ENCODE assay signal across 35 cellular contexts in the genomic region with DNA sequence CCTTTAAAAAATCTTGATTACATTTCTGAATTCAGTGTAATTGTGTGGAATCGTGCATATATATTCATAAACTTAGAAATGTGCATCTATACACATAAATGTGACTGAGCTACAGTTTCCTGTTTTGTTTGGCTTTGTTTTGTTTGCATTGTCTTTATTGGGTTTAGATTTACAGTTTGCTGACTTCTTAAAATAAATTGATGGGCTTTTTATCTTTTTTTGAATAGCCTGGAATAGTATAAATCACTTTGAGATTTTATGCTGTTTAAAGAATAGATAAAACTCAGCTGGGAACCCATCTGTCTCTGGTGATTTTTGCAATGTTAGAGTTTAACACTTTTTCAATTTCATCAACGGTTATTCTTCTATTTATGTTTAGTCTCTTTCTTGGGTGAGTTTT.
DNase-seq lines count a peak whose midpoint lies in the region; ATAC-seq and TF ChIP-seq lines count a peak whose summit lies in the region.
"Had no signal": no experiment of that assay in that cellular context is flagged by ENCODE, and none has a peak within 500 bp of the region (broad histone marks: within the 10 kb centered on the region; RNA-seq: fewer than 3 reads in every experiment).

No MANE protein-coding gene starts in this region.

- peak overlapping the region in 2 of 3 experiments; percentile 15 for H3K27ac Mint-ChIP-seq in nephron
- no peak overlapping the region for H3K27ac Mint-ChIP-seq in stimulated activated effector memory CD8-positive, alpha-beta T cell treated with anti-CD3 and anti-CD28 coated beads, Interleukin-12 subunit alpha, Interleukin-12 subunit beta, amount 100 ng/mL, for 72 hours
- H3K27ac Mint-ChIP-seq: B cell; CD14-positive monocyte; CD4-positive, alpha-beta memory T cell; CD4-positive, alpha-beta T cell; CD4-positive, CD25-positive, alpha-beta regulatory T cell; CD8-positive, alpha-beta memory T cell; CD8-positive, alpha-beta T cell had no signal

- H3K4me3 Mint-ChIP-seq in nephron, result no peak overlapping the region
- H3K4me3 Mint-ChIP-seq in stimulated activated effector memory CD8-positive, alpha-beta T cell treated with anti-CD3 and anti-CD28 coated beads, Interleukin-12 subunit alpha, Interleukin-12 subunit beta, amount 100 ng/mL, for 72 hours, result no peak overlapping the region
- H3K4me3 Mint-ChIP-seq: B cell; CD14-positive monocyte; CD4-positive, alpha-beta memory T cell; CD4-positive, alpha-beta T cell; CD4-positive, CD25-positive, alpha-beta regulatory T cell; CD8-positive, alpha-beta T cell had no signal

- no peaks in the 10 kb centered on the region for H3K9me3 Mint-ChIP-seq in nephron
- no peaks in the 10 kb centered on the region for H3K9me3 Mint-ChIP-seq in stimulated activated effector memory CD8-positive, alpha-beta T cell treated with anti-CD3 and anti-CD28 coated beads, Interleukin-12 subunit alpha, Interleukin-12 subunit beta, amount 100 ng/mL, for 72 hours
- H3K9me3 Mint-ChIP-seq: CD14-positive monocyte; CD4-positive, alpha-beta memory T cell; CD4-positive, alpha-beta T cell; CD4-positive, CD25-positive, alpha-beta regulatory T cell; CD8-positive, alpha-beta T cell had no signal

- H3K36me3 Mint-ChIP-seq in nephron (ENCODE audit: low read depth), result no peaks in the 10 kb centered on the region
- no peaks in the 10 kb centered on the region for H3K36me3 Mint-ChIP-seq in stimulated activated effector memory CD8-positive, alpha-beta T cell treated with anti-CD3 and anti-CD28 coated beads, Interleukin-12 subunit alpha, Interleukin-12 subunit beta, amount 100 ng/mL, for 72 hours
- H3K36me3 Mint-ChIP-seq: CD14-positive monocyte; CD4-positive, alpha-beta memory T cell; CD4-positive, CD25-positive, alpha-beta regulatory T cell; CD8-positive, alpha-beta memory T cell; CD8-positive, alpha-beta T cell had no signal

- no peak for ATAC-seq in HG03280 (IDR thresholded peaks at IDR 0.05; ENCODE audit: unreplicated experiment)
- ATAC-seq in stimulated activated effector memory CD8-positive, alpha-beta T cell treated with anti-CD3 and anti-CD28 coated beads, Interleukin-12 subunit alpha, Interleukin-12 subunit beta, amount 100 ng/mL, for 72 hours, result no peak
- ATAC-seq: A549; CD8-positive, alpha-beta T cell had no signal

- TF ChIP-seq CTCF in HEK293 (tag by site-specific recombination; IDR thresholded peaks at IDR 0.05), result no peak
- no peak for TF ChIP-seq CTCF in nephron (IDR thresholded peaks at IDR 0.05; ENCODE audit: unreplicated experiment in 3 of 3)

- no peak overlapping the region for H3K4me3 ChIP-seq in HEK293 (ENCODE audit: low read depth, low read length)
- H3K4me3 ChIP-seq: A549; BLaER1; BLaER1 treated with 17β-estradiol and CSF1 and Interleukin-3, amounts not matched to agents 10 nM and 100 nM had no signal

- no peaks in the 10 kb centered on the region for H3K36me3 ChIP-seq in HEK293 (ENCODE audit: control insufficient read depth in 2 of 2, insufficient read depth in 1 of 2, low read length in 2 of 2)
- H3K36me3 ChIP-seq: BE2C; BLaER1; BLaER1 treated with 17β-estradiol and CSF1 and Interleukin-3, amounts not matched to agents 10 nM and 100 nM had no signal

- POLR2A ChIA-PET in HEK293 (lab: Yijun Ruan, JAX) (no interaction called here), HEK293T (lab: Yijun Ruan, JAX) (no interaction called here)

- H3K27ac ChIP-seq in HEK293 (ENCODE audit: extremely low read depth, low read depth, low read length), result no peak overlapping the region
- H3K27ac ChIP-seq: 22Rv1; A549; BLaER1; BLaER1 treated with 17β-estradiol and CSF1 and Interleukin-3, amounts not matched to agents 10 nM and 100 nM; C4-2B had no signal

- CTCF ChIA-PET in HEK293 (lab: Yijun Ruan, JAX) (interaction anchor here (0.6 kb wide), 1 partner anchor 590 kb away, joined by 4 read pairs; no protein-coding TSS in a partner anchor), HEK293T (lab: Yijun Ruan, JAX) (no interaction called here)

- H3K27me3 Mint-ChIP-seq in nephron (ENCODE audit: low read depth), result no peaks in the 10 kb centered on the region

- no peaks in the 10 kb centered on the region for H3K4me1 Mint-ChIP-seq in nephron
- no peaks in the 10 kb centered on the region for H3K4me1 Mint-ChIP-seq in stimulated activated effector memory CD8-positive, alpha-beta T cell treated with anti-CD3 and anti-CD28 coated beads, Interleukin-12 subunit alpha, Interleukin-12 subunit beta, amount 100 ng/mL, for 72 hours
- H3K4me1 Mint-ChIP-seq: B cell; CD14-positive monocyte; CD4-positive, alpha-beta memory T cell; CD4-positive, CD25-positive, alpha-beta regulatory T cell; CD8-positive, alpha-beta memory T cell had no signal

- no peak for DNase-seq in HEK293T (ENCODE audit: extremely low spot score)
- peak; percentile 15 for DNase-seq in left kidney (ENCODE audit: low read depth, low spot score)
- DNase-seq in NCI-H1048 (lab: John Stamatoyannopoulos, UW), result no peak
- DNase-seq in stimulated activated effector memory CD8-positive, alpha-beta T cell treated with anti-CD3 and anti-CD28 coated beads, Interleukin-12 subunit alpha, Interleukin-12 subunit beta, amount 100 ng/mL, for 72 hours (ENCODE audit: low spot score in 2 of 2), result no peak
- no peak for DNase-seq in NCI-H1417 treated with DMSO at 0.1 percent for 48 hours (lab: John Stamatoyannopoulos, UW)
- DNase-seq: 8988T; ACHN; AML-193; BE2C; C1 segment of cervical spinal cord; Caco-2; Calu3; CD4-positive, alpha-beta memory T cell; CD4-positive, alpha-beta T cell; CD4-positive, CD25-positive, alpha-beta regulatory T cell; CD8-positive, alpha-beta memory T cell; CD8-positive, alpha-beta T cell; COR-L47; DMS 273 treated with DMSO at 0.1 percent for 48 hours; DMS153; DMS53; DMS79; DMS79 treated with DMSO at 0.1 percent for 48 hours; DND-41; EL had no signal

- peaks cover 4% of the 10 kb centered on the region for H3K4me1 ChIP-seq in HEK293 (ENCODE audit: control insufficient read depth, insufficient read depth, low read length)
- H3K4me1 ChIP-seq: A549; BE2C; BLaER1; BLaER1 treated with 17β-estradiol and CSF1 and Interleukin-3, amounts not matched to agents 10 nM and 100 nM; Caco-2 had no signal

- H3K9me3 ChIP-seq in HEK293 (ENCODE audit: control insufficient read depth, insufficient read depth, low read depth, low read length), result no peaks in the 10 kb centered on the region
- H3K9me3 ChIP-seq: A549; BE2C; BLaER1; BLaER1 treated with 17β-estradiol and CSF1 and Interleukin-3, amounts not matched to agents 10 nM and 100 nM; Caco-2 had no signal

TF ChIP-seq in HEK293, 187 proteins besides CTCF, POLR2A, EP300 and RAD21 (continues in another document):
- TF ChIP-seq INSM2 (tag by site-specific recombination; IDR thresholded peaks at IDR 0.05) (no peak), SCRT1 (tag by site-specific recombination; IDR thresholded peaks at IDR 0.05; ENCODE audit: borderline replicate concordance) (0 out of 2 replicates have a peak, but pooled peaks have one; percentile 10), ZNF561 (tag by site-specific recombination; IDR thresholded peaks at IDR 0.05; ENCODE audit: borderline replicate concordance) (no peak)
- TF ChIP-seq, protein P1, sequence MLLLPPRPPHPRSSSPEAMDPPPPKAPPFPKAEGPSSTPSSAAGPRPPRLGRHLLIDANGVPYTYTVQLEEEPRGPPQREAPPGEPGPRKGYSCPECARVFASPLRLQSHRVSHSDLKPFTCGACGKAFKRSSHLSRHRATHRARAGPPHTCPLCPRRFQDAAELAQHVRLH (tag by site-specific recombination; IDR thresholded peaks at IDR 0.05), result peak; percentile 80

TF ChIP-seq in HEK293T, 16 proteins besides CTCF, POLR2A, EP300 and RAD21:
- TF ChIP-seq HDGF (IDR thresholded peaks at IDR 0.05; ENCODE audit: borderline replicate concordance) (no peak), L3MBTL2 (conservative IDR thresholded peaks at IDR 0.05) (no peak), ZNF384 (IDR thresholded peaks at IDR 0.05) (no peak), LEF1 (IDR thresholded peaks at IDR 0.05; ENCODE audit: borderline replicate concordance) (no peak), CTBP1 (IDR thresholded peaks at IDR 0.05; ENCODE audit: borderline replicate concordance) (peak; percentile 45; the same call in 1 of the 2 replicates), FOXK2 (IDR thresholded peaks at IDR 0.05) (no peak), PKNOX1 (IDR thresholded peaks at IDR 0.05) (peak; percentile 85)
